Comparison of ENCODE assay signal across 1 cellular context in the genomic region with DNA sequence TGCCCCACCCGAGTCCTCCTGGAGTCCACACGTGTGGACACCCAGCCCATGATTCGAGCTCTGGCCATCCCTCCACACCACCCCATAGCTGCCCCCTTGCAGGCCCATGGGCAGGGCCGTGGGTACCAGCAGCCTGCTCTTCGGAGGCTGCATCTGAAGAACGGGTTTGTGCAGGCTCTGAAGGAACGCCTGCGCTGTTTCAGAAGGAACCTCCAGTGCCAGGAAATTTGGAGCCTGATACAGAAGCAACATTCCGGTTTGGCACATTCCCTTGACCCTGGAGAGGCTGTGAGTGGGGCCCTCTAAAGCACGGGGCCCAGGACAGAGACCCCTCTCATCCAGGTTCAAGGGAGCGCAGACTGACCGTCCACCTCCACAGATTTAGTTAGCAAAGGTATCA.
TF ChIP-seq lines count a peak whose summit lies in the region.

No MANE protein-coding gene starts in this region.

TF ChIP-seq in K562, 482 proteins besides CTCF, POLR2A, EP300 and RAD21:
- TF ChIP-seq KDM2B (CRISPR knock-in tag; IDR thresholded peaks at IDR 0.05) = no peak
- TF ChIP-seq ETV5 (CRISPR knock-in tag; IDR thresholded peaks at IDR 0.05; ENCODE audit: low read depth) = no peak
